Comparison of ENCODE assay signal across 1 cellular context in the genomic region with DNA sequence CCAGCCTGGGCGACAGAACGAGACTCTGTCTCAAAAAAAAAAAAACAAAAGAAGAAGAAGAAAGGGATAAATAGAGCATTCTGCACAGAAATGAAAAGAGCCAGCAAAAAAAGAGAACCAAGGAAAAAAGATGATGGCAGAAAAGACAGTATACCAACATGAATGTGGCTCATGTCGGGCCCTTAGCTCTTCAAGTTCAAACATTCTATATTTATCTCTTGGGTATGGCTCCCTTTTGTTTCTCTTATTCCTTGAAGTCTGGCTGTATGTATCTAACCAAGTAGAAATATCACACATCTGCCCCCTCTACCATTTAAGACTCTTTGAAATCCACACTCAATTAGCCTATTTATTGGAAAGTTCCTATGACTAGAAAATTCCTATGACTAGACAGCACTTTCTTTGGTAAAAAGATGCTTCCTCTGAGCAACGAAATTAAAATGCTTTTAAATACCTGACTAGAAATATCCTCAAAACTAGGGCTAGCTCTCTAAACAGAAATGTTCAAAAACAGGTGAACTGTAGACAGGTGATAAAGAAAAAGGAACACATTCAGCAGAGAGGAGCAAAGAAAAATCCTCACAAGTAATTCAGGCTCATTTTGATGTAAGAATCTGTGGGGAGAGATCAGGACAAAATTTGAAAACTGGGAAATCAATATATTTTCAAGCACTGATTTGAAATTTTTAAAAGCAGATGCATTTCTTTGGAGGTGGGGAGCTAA.
A peak's percentile ranks its signal among the peaks of the same experiment; 100 is the strongest.
TF ChIP-seq lines count a peak whose summit lies in the region.

No MANE protein-coding gene starts in this region.

TF ChIP-seq in HepG2, 621 proteins besides CTCF, POLR2A, EP300 and RAD21 (continues in another document):
- TF ChIP-seq EHMT2 (IDR thresholded peaks at IDR 0.05; ENCODE audit: borderline replicate concordance, low read depth, low read length) (no peak), TMF1 (CRISPR knock-in tag; IDR thresholded peaks at IDR 0.05; ENCODE audit: low read depth) (no peak), KDM5A (IDR thresholded peaks at IDR 0.05; ENCODE audit: borderline replicate concordance, low read length) (peak; percentile 57; the same call in 1 of the 2 replicates), AGO2 (optimal IDR thresholded peaks at IDR 0.05; ENCODE audit: low read depth, low read length) (peak; percentile 48), SMYD3 (CRISPR knock-in tag; IDR thresholded peaks at IDR 0.05) (0 out of 2 replicates have a peak, but pooled peaks have one; percentile 15), MLLT10 (CRISPR knock-in tag; IDR thresholded peaks at IDR 0.05) (peak; percentile 39; the same call in 1 of the 2 replicates), SMAD1 (CRISPR knock-in tag; IDR thresholded peaks at IDR 0.05; ENCODE audit: borderline replicate concordance, low read depth) (no peak), HOXD1 (CRISPR knock-in tag; IDR thresholded peaks at IDR 0.05) (no peak), ZNF772 (CRISPR knock-in tag; IDR thresholded peaks at IDR 0.05) (no peak), POLR2G (IDR thresholded peaks at IDR 0.05; ENCODE audit: low read depth, low read length) (peak; percentile 55), ZNF354B (CRISPR knock-in tag; IDR thresholded peaks at IDR 0.05) (no peak), IRX3 (CRISPR knock-in tag; IDR thresholded peaks at IDR 0.05; ENCODE audit: borderline replicate concordance, low read depth) (0 out of 2 replicates have a peak, but pooled peaks have one; percentile 31), RBM22 (optimal IDR thresholded peaks at IDR 0.05; ENCODE audit: low read length) (peak; percentile 8), TARDBP (CRISPR knock-in tag; IDR thresholded peaks at IDR 0.05) (peak; percentile 16; the same call in 1 of the 2 replicates), ELF4 (CRISPR knock-in tag; IDR thresholded peaks at IDR 0.05; ENCODE audit: borderline replicate concordance) (no peak), HIVEP1 (CRISPR knock-in tag; IDR thresholded peaks at IDR 0.05) (no peak), ZNF782 (CRISPR knock-in tag; IDR thresholded peaks at IDR 0.05; ENCODE audit: borderline replicate concordance) (no peak), ZNF629 (CRISPR knock-in tag; conservative IDR thresholded peaks at IDR 0.05) (no peak), ZNF83 (CRISPR knock-in tag; IDR thresholded peaks at IDR 0.05; ENCODE audit: borderline replicate concordance) (no peak), JDP2 (CRISPR knock-in tag; IDR thresholded peaks at IDR 0.05; ENCODE audit: borderline replicate concordance) (no peak), SAP130 (CRISPR knock-in tag; IDR thresholded peaks at IDR 0.05; ENCODE audit: low read depth) (peak; percentile 13; the same call in 1 of the 2 replicates), PAF1 (CRISPR knock-in tag; IDR thresholded peaks at IDR 0.05) (peak; percentile 24; the same call in 1 of the 2 replicates), RARG (CRISPR knock-in tag; IDR thresholded peaks at IDR 0.05; ENCODE audit: low read depth) (no peak), MIER2 (CRISPR knock-in tag; IDR thresholded peaks at IDR 0.05) (no peak), NONO (IDR thresholded peaks at IDR 0.05) (no peak), NONO (CRISPR knock-in tag; conservative IDR thresholded peaks at IDR 0.05) (0 out of 2 replicates have a peak, but pooled peaks have one; percentile 38), ZNF788 (CRISPR knock-in tag; IDR thresholded peaks at IDR 0.05; ENCODE audit: borderline replicate concordance) (no peak), PLRG1 (conservative IDR thresholded peaks at IDR 0.05) (no peak), ZNF790 (CRISPR knock-in tag; IDR thresholded peaks at IDR 0.05; ENCODE audit: borderline replicate concordance) (no peak), ZFP36L2 (CRISPR knock-in tag; IDR thresholded peaks at IDR 0.05) (no peak), NCOA1 (CRISPR knock-in tag; IDR thresholded peaks at IDR 0.05) (no peak), GLI4 (CRISPR knock-in tag; IDR thresholded peaks at IDR 0.05; ENCODE audit: borderline replicate concordance) (no peak), NR2C2 (CRISPR knock-in tag; IDR thresholded peaks at IDR 0.05; ENCODE audit: borderline replicate concordance) (no peak), ZC3H4 (CRISPR knock-in tag; IDR thresholded peaks at IDR 0.05; ENCODE audit: borderline replicate concordance) (no peak), FOSL2 (CRISPR knock-in tag; IDR thresholded peaks at IDR 0.05) (no peak), ZNF12 (CRISPR knock-in tag; IDR thresholded peaks at IDR 0.05) (no peak), RBFOX2 (IDR thresholded peaks at IDR 0.05; ENCODE audit: low read depth, low read length) (peak; percentile 75), ZMYM4 (CRISPR knock-in tag; IDR thresholded peaks at IDR 0.05) (no peak)
- TF ChIP-seq, protein P1, sequence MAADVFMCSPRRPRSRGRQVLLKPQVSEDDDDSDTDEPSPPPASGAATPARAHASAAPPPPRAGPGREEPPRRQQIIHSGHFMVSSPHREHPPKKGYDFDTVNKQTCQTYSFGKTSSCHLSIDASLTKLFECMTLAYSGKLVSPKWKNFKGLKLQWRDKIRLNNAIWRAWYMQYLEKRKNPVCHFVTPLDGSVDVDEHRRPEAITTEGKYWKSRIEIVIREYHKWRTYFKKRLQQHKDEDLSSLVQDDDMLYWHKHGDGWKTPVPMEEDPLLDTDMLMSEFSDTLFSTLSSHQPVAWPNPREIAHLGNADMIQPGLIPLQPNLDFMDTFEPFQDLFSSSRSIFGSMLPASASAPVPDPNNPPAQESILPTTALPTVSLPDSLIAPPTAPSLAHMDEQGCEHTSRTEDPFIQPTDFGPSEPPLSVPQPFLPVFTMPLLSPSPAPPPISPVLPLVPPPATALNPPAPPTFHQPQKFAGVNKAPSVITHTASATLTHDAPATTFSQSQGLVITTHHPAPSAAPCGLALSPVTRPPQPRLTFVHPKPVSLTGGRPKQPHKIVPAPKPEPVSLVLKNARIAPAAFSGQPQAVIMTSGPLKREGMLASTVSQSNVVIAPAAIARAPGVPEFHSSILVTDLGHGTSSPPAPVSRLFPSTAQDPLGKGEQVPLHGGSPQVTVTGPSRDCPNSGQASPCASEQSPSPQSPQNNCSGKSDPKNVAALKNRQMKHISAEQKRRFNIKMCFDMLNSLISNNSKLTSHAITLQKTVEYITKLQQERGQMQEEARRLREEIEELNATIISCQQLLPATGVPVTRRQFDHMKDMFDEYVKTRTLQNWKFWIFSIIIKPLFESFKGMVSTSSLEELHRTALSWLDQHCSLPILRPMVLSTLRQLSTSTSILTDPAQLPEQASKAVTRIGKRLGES (CRISPR knock-in tag; IDR thresholded peaks at IDR 0.05; ENCODE audit: borderline replicate concordance) = no peak
- TF ChIP-seq, protein P2, sequence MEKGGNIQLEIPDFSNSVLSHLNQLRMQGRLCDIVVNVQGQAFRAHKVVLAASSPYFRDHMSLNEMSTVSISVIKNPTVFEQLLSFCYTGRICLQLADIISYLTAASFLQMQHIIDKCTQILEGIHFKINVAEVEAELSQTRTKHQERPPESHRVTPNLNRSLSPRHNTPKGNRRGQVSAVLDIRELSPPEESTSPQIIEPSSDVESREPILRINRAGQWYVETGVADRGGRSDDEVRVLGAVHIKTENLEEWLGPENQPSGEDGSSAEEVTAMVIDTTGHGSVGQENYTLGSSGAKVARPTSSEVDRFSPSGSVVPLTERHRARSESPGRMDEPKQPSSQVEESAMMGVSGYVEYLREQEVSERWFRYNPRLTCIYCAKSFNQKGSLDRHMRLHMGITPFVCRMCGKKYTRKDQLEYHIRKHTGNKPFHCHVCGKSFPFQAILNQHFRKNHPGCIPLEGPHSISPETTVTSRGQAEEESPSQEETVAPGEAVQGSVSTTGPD (CRISPR knock-in tag; IDR thresholded peaks at IDR 0.05) = no peak
- TF ChIP-seq, protein P3, sequence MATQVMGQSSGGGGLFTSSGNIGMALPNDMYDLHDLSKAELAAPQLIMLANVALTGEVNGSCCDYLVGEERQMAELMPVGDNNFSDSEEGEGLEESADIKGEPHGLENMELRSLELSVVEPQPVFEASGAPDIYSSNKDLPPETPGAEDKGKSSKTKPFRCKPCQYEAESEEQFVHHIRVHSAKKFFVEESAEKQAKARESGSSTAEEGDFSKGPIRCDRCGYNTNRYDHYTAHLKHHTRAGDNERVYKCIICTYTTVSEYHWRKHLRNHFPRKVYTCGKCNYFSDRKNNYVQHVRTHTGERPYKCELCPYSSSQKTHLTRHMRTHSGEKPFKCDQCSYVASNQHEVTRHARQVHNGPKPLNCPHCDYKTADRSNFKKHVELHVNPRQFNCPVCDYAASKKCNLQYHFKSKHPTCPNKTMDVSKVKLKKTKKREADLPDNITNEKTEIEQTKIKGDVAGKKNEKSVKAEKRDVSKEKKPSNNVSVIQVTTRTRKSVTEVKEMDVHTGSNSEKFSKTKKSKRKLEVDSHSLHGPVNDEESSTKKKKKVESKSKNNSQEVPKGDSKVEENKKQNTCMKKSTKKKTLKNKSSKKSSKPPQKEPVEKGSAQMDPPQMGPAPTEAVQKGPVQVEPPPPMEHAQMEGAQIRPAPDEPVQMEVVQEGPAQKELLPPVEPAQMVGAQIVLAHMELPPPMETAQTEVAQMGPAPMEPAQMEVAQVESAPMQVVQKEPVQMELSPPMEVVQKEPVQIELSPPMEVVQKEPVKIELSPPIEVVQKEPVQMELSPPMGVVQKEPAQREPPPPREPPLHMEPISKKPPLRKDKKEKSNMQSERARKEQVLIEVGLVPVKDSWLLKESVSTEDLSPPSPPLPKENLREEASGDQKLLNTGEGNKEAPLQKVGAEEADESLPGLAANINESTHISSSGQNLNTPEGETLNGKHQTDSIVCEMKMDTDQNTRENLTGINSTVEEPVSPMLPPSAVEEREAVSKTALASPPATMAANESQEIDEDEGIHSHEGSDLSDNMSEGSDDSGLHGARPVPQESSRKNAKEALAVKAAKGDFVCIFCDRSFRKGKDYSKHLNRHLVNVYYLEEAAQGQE (IDR thresholded peaks at IDR 0.05; ENCODE audit: borderline replicate concordance in 1 of 2, low read depth in 1 of 2, low read length in 2 of 2) = peak in 1 of 2 experiments; percentile 30; a peak in 1 of 4 replicates
- TF ChIP-seq, protein P4, sequence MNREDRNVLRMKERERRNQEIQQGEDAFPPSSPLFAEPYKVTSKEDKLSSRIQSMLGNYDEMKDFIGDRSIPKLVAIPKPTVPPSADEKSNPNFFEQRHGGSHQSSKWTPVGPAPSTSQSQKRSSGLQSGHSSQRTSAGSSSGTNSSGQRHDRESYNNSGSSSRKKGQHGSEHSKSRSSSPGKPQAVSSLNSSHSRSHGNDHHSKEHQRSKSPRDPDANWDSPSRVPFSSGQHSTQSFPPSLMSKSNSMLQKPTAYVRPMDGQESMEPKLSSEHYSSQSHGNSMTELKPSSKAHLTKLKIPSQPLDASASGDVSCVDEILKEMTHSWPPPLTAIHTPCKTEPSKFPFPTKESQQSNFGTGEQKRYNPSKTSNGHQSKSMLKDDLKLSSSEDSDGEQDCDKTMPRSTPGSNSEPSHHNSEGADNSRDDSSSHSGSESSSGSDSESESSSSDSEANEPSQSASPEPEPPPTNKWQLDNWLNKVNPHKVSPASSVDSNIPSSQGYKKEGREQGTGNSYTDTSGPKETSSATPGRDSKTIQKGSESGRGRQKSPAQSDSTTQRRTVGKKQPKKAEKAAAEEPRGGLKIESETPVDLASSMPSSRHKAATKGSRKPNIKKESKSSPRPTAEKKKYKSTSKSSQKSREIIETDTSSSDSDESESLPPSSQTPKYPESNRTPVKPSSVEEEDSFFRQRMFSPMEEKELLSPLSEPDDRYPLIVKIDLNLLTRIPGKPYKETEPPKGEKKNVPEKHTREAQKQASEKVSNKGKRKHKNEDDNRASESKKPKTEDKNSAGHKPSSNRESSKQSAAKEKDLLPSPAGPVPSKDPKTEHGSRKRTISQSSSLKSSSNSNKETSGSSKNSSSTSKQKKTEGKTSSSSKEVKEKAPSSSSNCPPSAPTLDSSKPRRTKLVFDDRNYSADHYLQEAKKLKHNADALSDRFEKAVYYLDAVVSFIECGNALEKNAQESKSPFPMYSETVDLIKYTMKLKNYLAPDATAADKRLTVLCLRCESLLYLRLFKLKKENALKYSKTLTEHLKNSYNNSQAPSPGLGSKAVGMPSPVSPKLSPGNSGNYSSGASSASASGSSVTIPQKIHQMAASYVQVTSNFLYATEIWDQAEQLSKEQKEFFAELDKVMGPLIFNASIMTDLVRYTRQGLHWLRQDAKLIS (CRISPR knock-in tag; IDR thresholded peaks at IDR 0.05) = peak; percentile 83; the same call in 1 of the 2 replicates
- TF ChIP-seq, protein P5, sequence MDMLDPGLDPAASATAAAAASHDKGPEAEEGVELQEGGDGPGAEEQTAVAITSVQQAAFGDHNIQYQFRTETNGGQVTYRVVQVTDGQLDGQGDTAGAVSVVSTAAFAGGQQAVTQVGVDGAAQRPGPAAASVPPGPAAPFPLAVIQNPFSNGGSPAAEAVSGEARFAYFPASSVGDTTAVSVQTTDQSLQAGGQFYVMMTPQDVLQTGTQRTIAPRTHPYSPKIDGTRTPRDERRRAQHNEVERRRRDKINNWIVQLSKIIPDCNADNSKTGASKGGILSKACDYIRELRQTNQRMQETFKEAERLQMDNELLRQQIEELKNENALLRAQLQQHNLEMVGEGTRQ (IDR thresholded peaks at IDR 0.05; ENCODE audit: low read depth, low read length) = no peak
- TF ChIP-seq, protein P5 (CRISPR knock-in tag; IDR thresholded peaks at IDR 0.05; ENCODE audit: borderline replicate concordance) = no peak
- TF ChIP-seq, protein P6, sequence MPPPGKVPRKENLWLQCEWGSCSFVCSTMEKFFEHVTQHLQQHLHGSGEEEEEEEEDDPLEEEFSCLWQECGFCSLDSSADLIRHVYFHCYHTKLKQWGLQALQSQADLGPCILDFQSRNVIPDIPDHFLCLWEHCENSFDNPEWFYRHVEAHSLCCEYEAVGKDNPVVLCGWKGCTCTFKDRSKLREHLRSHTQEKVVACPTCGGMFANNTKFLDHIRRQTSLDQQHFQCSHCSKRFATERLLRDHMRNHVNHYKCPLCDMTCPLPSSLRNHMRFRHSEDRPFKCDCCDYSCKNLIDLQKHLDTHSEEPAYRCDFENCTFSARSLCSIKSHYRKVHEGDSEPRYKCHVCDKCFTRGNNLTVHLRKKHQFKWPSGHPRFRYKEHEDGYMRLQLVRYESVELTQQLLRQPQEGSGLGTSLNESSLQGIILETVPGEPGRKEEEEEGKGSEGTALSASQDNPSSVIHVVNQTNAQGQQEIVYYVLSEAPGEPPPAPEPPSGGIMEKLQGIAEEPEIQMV (CRISPR knock-in tag; IDR thresholded peaks at IDR 0.05; ENCODE audit: low read depth) = no peak
- TF ChIP-seq, protein P7, sequence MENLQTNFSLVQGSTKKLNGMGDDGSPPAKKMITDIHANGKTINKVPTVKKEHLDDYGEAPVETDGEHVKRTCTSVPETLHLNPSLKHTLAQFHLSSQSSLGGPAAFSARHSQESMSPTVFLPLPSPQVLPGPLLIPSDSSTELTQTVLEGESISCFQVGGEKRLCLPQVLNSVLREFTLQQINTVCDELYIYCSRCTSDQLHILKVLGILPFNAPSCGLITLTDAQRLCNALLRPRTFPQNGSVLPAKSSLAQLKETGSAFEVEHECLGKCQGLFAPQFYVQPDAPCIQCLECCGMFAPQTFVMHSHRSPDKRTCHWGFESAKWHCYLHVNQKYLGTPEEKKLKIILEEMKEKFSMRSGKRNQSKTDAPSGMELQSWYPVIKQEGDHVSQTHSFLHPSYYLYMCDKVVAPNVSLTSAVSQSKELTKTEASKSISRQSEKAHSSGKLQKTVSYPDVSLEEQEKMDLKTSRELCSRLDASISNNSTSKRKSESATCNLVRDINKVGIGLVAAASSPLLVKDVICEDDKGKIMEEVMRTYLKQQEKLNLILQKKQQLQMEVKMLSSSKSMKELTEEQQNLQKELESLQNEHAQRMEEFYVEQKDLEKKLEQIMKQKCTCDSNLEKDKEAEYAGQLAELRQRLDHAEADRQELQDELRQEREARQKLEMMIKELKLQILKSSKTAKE (CRISPR knock-in tag; IDR thresholded peaks at IDR 0.05; ENCODE audit: borderline replicate concordance) = no peak
